8 cellular contexts compared by ENCODE assay signal in genomic region chr1:64898107-64898861, GRCh38.
DNase-seq lines count a peak whose midpoint lies in the region; ATAC-seq and TF ChIP-seq lines count a peak whose summit lies in the region.

No MANE protein-coding gene starts in this region.

- H3K36me3 ChIP-seq in BLaER1 treated with 17β-estradiol and CSF1 and Interleukin-3, amounts not matched to agents 10 nM and 100 nM = 0 out of 22 replicates have a peak, but pooled peaks cover 0 to 6% (median 0%) of the 10 kb centered on the region in 11 experiments
- H3K36me3 ChIP-seq in hepatocyte (replicated peaks; ENCODE audit: insufficient read depth, low read depth) = no peaks in the 10 kb centered on the region
- no peaks in the 10 kb centered on the region for H3K36me3 ChIP-seq in skeletal muscle tissue (ENCODE audit: control insufficient read depth in 3 of 3, insufficient read depth in 3 of 3, low read length in 3 of 3)

- H2AFZ ChIP-seq in hepatocyte = no peak overlapping the region

- no peak for TF ChIP-seq CTCF in hepatocyte (IDR thresholded peaks at IDR 0.05; ENCODE audit: poor library complexity)

- peak overlapping the region in 10 of 11 experiments; percentile 49 to 68 (median 59); a peak in 20 of 22 replicates for H3K27ac ChIP-seq in BLaER1 treated with 17β-estradiol and CSF1 and Interleukin-3, amounts not matched to agents 10 nM and 100 nM
- H3K27ac ChIP-seq in hepatocyte (peak overlapping the region; percentile 87), skeletal muscle tissue (ENCODE audit: low read depth, low read length) (peak overlapping the region; percentile 74)

- H3K4me2 ChIP-seq in BLaER1 treated with 17β-estradiol and CSF1 and Interleukin-3, amounts not matched to agents 10 nM and 100 nM = peak overlapping the region; percentile 39 to 76 (median 64)
- H3K4me2 ChIP-seq in hepatocyte = peak overlapping the region; percentile 15

- WGBS in hepatocyte (ENCODE audit: low lambda C conversion rate, missing lambda C conversion rate) = 8% methylated on average over 4 of the region's 4 CpGs

- no peaks in the 10 kb centered on the region for H3K9me2 ChIP-seq in hepatocyte (replicated peaks; ENCODE audit: insufficient read depth)

- H3K4me3 ChIP-seq in BLaER1 treated with 17β-estradiol and CSF1 and Interleukin-3, amounts not matched to agents 10 nM and 100 nM = no peak overlapping the region
- H3K4me3 ChIP-seq in hepatocyte (no peak overlapping the region), skeletal muscle tissue (ENCODE audit: low read length in 3 of 3) (no peak overlapping the region)

- H3K4me1 ChIP-seq in BLaER1 treated with 17β-estradiol and CSF1 and Interleukin-3, amounts not matched to agents 10 nM and 100 nM = peaks cover 47 to 71% (median 54%) of the 10 kb centered on the region in 10 experiments
- peaks cover 13% of the 10 kb centered on the region for H3K4me1 ChIP-seq in hepatocyte (ENCODE audit: insufficient read depth)
- peaks cover 29 to 39% (median 29%) of the 10 kb centered on the region in 3 donors for H3K4me1 ChIP-seq in skeletal muscle tissue (ENCODE audit: control insufficient read depth in 3 of 3, insufficient read depth in 3 of 3, low read length in 3 of 3)

- H3K9me3 ChIP-seq in BLaER1 treated with 17β-estradiol and CSF1 and Interleukin-3, amounts not matched to agents 10 nM and 100 nM (replicated peaks in 1 of 11) = no peaks in the 10 kb centered on the region
- no peaks in the 10 kb centered on the region for H3K9me3 ChIP-seq in hepatocyte (ENCODE audit: low read depth)
- no peaks in the 10 kb centered on the region for H3K9me3 ChIP-seq in skeletal muscle tissue (ENCODE audit: control insufficient read depth in 3 of 3, low read length in 3 of 3)

- peaks cover 47 to 98% (median 80%) of the 10 kb centered on the region in 11 experiments; a peak in 19 of 22 replicates for H4K20me1 ChIP-seq in BLaER1 treated with 17β-estradiol and CSF1 and Interleukin-3, amounts not matched to agents 10 nM and 100 nM
- H4K20me1 ChIP-seq in hepatocyte (ENCODE audit: insufficient read depth, poor library complexity, severe bottlenecking) = peaks cover under 1% of the 10 kb centered on the region

- peak; percentile 94 for DNase-seq in NCI-H526 (lab: John Stamatoyannopoulos, UW)
- DNase-seq in amniotic stem cell (lab: John Stamatoyannopoulos, UW) = peak; percentile 89
- peak; percentile 93 for DNase-seq in hepatocyte (ENCODE audit: low spot score)
- DNase-seq in NCI-H2107 treated with DMSO at 0.1 percent for 48 hours (lab: John Stamatoyannopoulos, UW; ENCODE audit: unreplicated experiment) = no peak

- H3K9ac ChIP-seq in BLaER1 treated with 17β-estradiol and CSF1 and Interleukin-3, amounts not matched to agents 10 nM and 100 nM = peak overlapping the region in 6 of 11 experiments; percentile 6 to 38 (median 19); a peak in 4 of 22 replicates
- peak overlapping the region in 1 of 3 donors; percentile 1 for H3K9ac ChIP-seq in skeletal muscle tissue (ENCODE audit: low read depth in 1 of 3, low read length in 3 of 3)

- ATAC-seq in GM18907 (IDR thresholded peaks at IDR 0.05; ENCODE audit: unreplicated experiment) (peak; percentile 80), HG03064 (IDR thresholded peaks at IDR 0.05; ENCODE audit: low read depth, unreplicated experiment) (peak; percentile 58)

- no peaks in the 10 kb centered on the region for H3K27me3 ChIP-seq in BLaER1 treated with 17β-estradiol and CSF1 and Interleukin-3, amounts not matched to agents 10 nM and 100 nM
- H3K27me3 ChIP-seq in hepatocyte (no peaks in the 10 kb centered on the region), skeletal muscle tissue (ENCODE audit: control insufficient read depth in 3 of 3, insufficient read depth in 3 of 3, low read length in 3 of 3) (no peaks in the 10 kb centered on the region)

- H3K79me2 ChIP-seq in hepatocyte = peaks cover 82% of the 10 kb centered on the region
